In genomic region chr19:41426952-41427646, GRCh38 we compare ENCODE assay signal across 8 cellular contexts. TPM values are rescaled to one million over a fixed set of nuclear protein-coding genes. Genes with fewer than 3 reads are reported as not detected.
DNase-seq lines count a peak whose midpoint lies in the region; ATAC-seq, FAIRE-seq and TF ChIP-seq lines count a peak whose summit lies in the region.

Gene B3GNT8, minus strand, starts transcription at chr19:41427374. Its CDS starts 596 bp downstream, at chr19:41426778.

- H3K9me3 Mint-ChIP-seq in CD4-positive, CD25-positive, alpha-beta regulatory T cell: no peaks in the 10 kb centered on the region

- H3K27me3 ChIP-seq in CD4-positive, CD25-positive, alpha-beta regulatory T cell (ENCODE audit: control insufficient read depth, insufficient read depth, low read length): no peaks in the 10 kb centered on the region

- ATAC-seq in CD4-positive, CD25-positive, alpha-beta regulatory T cell (ENCODE audit: low read depth in 2 of 2): peak; percentile 25 to 28
- ATAC-seq in HG02678 (IDR thresholded peaks at IDR 0.05; ENCODE audit: unreplicated experiment): no peak
- no peak for ATAC-seq in GM19455 (IDR thresholded peaks at IDR 0.05; ENCODE audit: unreplicated experiment)

- peak within 1 kb of the TSS; percentile 56 for H3K27ac ChIP-seq in CD4-positive, CD25-positive, alpha-beta regulatory T cell (ENCODE audit: insufficient read depth, low read length, poor library complexity, severe bottlenecking)
- peak within 1 kb of the TSS; percentile 79 to 85 for H3K27ac ChIP-seq in kidney (ENCODE audit: low read depth in 2 of 2, low read length in 2 of 2)

- no peak for FAIRE-seq in kidney (lab: Jason Lieb, UNC)

- peak in 2 of 3 donors; percentile 14 to 60 for DNase-seq in CD4-positive, CD25-positive, alpha-beta regulatory T cell
- DNase-seq in HuH-7.5 (ENCODE audit: low spot score) (peak; percentile 63), T1000 (lab: John Stamatoyannopoulos, UW) (peak; percentile 37), kidney (peak; percentile 95)
- peak; percentile 16 for DNase-seq in central memory CD4-positive, alpha-beta T cell
- peak; percentile 69 for DNase-seq in stimulated activated CD4-positive, alpha-beta T cell treated with anti-CD3 and anti-CD28 coated beads, Interleukin-15, amount 100 ng/mL, for 24 hours

- peaks cover 0 to 27% (median 5%) of the 10 kb centered on the region in 4 donors for H3K4me1 Mint-ChIP-seq in CD4-positive, CD25-positive, alpha-beta regulatory T cell

- peaks cover 25% of the 10 kb centered on the region for H3K36me3 ChIP-seq in CD4-positive, CD25-positive, alpha-beta regulatory T cell (ENCODE audit: control insufficient read depth, insufficient read depth, low read length)
- peaks cover 11 to 25% of the 10 kb centered on the region in 2 donors for H3K36me3 ChIP-seq in kidney (ENCODE audit: control insufficient read depth in 1 of 2, insufficient read depth in 2 of 2, low read length in 2 of 2)

- H3K4me1 ChIP-seq in CD4-positive, CD25-positive, alpha-beta regulatory T cell (ENCODE audit: control insufficient read depth, insufficient read depth, low read length, poor library complexity, severe bottlenecking): peaks cover 13% of the 10 kb centered on the region
- peaks cover 9 to 29% of the 10 kb centered on the region in 2 donors for H3K4me1 ChIP-seq in kidney (ENCODE audit: control insufficient read depth in 1 of 2, insufficient read depth in 1 of 2, low read depth in 1 of 2, low read length in 2 of 2)

- no peaks in the 10 kb centered on the region for H3K9me3 ChIP-seq in CD4-positive, CD25-positive, alpha-beta regulatory T cell (ENCODE audit: control insufficient read depth in 2 of 2, low read length in 2 of 2)
- H3K9me3 ChIP-seq in kidney (ENCODE audit: control insufficient read depth in 1 of 2, low read length in 2 of 2): no peaks in the 10 kb centered on the region

- no peak for TF ChIP-seq CTCF in kidney (IDR thresholded peaks at IDR 0.05; ENCODE audit: borderline replicate concordance, extremely low read depth, insufficient read depth)

- peaks cover 8% of the 10 kb centered on the region for H3K36me3 Mint-ChIP-seq in CD4-positive, CD25-positive, alpha-beta regulatory T cell

- no peaks in the 10 kb centered on the region for H3K27me3 Mint-ChIP-seq in CD4-positive, CD25-positive, alpha-beta regulatory T cell

- peak within 1 kb of the TSS; percentile 90 to 91 for H3K9ac ChIP-seq in kidney (ENCODE audit: low read length in 2 of 2)

- intact Hi-C loops in kidney (cut with DNase I): no loop called here

- peak within 1 kb of the TSS; percentile 32 for H3K4me3 ChIP-seq in CD4-positive, CD25-positive, alpha-beta regulatory T cell (ENCODE audit: low read depth, low read length)
- peak within 1 kb of the TSS; percentile 55 to 66 for H3K4me3 ChIP-seq in kidney (ENCODE audit: low read length in 2 of 2)

- peak within 1 kb of the TSS; percentile 78 to 88 (median 84) for H3K4me3 Mint-ChIP-seq in CD4-positive, CD25-positive, alpha-beta regulatory T cell

- H3K27ac Mint-ChIP-seq in CD4-positive, CD25-positive, alpha-beta regulatory T cell: peak within 1 kb of the TSS; percentile 93 to 99 (median 94)

RNA-seq across cellular contexts. Expression of gene B3GNT8, which starts in this region (rescaled TPM):
- total RNA-seq in CD4-positive, CD25-positive, alpha-beta regulatory T cell: 0.67 TPM
- polyA plus RNA-seq in CD4-positive, CD25-positive, alpha-beta regulatory T cell: 1 to 10 TPM in 1 of 4 donors, under 1 TPM in 3; 0.45 to 1.0 (median 0.59) TPM
- total RNA-seq in kidney: 4.4 TPM
- polyA plus RNA-seq in kidney (ENCODE audit: insufficient read depth, low read depth, low replicate concordance): 6.5 TPM

Comparison
In these comparisons a context has a peak if more than half of its experiments do, and no peak if none do; other contexts are left out.
1. ATAC-seq: peak in CD4-positive, CD25-positive, alpha-beta regulatory T cell (2 of 2); none in HG02678 (single experiment) and GM19455 (single experiment).
2. DNase-seq: peak in every context shown above with its lines; median percentile 95 in kidney; 69 in stimulated activated CD4-positive, alpha-beta T cell treated with anti-CD3 and anti-CD28 coated beads, Interleukin-15, amount 100 ng/mL, for 24 hours; 63 in HuH-7.5; 37 in CD4-positive, CD25-positive, alpha-beta regulatory T cell; 37 in T1000; 16 in central memory CD4-positive, alpha-beta T cell.